In the genomic region with DNA sequence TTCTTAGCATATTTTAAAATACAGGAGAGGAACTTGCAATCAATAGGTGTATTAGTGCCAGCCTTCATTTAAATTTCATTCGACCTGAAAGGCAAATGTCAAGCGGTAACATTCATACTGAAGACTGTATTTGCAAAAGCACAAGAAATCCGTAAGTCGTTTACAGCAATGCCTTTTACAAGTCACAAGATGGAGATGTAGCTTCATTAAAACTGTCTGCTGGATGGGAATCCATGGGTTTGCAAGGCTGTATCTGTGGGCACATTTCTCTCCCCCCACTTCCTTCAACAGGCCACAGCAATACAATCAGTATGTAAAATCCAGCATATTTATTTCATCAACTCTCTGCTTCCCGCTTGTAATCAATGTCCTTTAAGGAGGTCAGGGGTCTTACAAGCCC, we compare ENCODE assay signal across 12 cellular contexts.
DNase-seq lines count a peak whose midpoint lies in the region; ATAC-seq and TF ChIP-seq lines count a peak whose summit lies in the region.
"Had no signal": no experiment of that assay in that cellular context is flagged by ENCODE, and none has a peak within 500 bp of the region (broad histone marks: within the 10 kb centered on the region; RNA-seq: fewer than 3 reads in every experiment).

No MANE protein-coding gene starts in this region.

- peak; percentile 49 for TF ChIP-seq CTCF in AG10803 (conservative IDR thresholded peaks at IDR 0.05; ENCODE audit: low read length)
- peak in 2 of 3 experiments; percentile 27 for TF ChIP-seq CTCF in esophagus muscularis mucosa (IDR thresholded peaks at IDR 0.05)
- TF ChIP-seq CTCF in nephron progenitor cell (IDR thresholded peaks at IDR 0.05), result no peak
- TF ChIP-seq CTCF in adrenal gland (IDR thresholded peaks at IDR 0.05), result no peak

- WGBS in esophagus muscularis mucosa, result 58% methylated on average over 5 of the region's 5 CpGs
- WGBS in adrenal gland, 4 donors, result 76 to 84% (median 80%) methylated on average over 5 of the region's 5 CpGs

- H3K9me3 ChIP-seq in esophagus muscularis mucosa (no peaks in the 10 kb centered on the region), adrenal gland (replicated peaks in 1 of 3) (no peaks in the 10 kb centered on the region)

- peaks cover 45 to 78% (median 69%) of the 10 kb centered on the region in 4 donors for H3K4me1 ChIP-seq in esophagus muscularis mucosa
- H3K4me1 ChIP-seq in adrenal gland (replicated peaks in 1 of 2), result peaks cover 21 to 36% of the 10 kb centered on the region in 2 donors

- H3K36me3 ChIP-seq in esophagus muscularis mucosa (peaks cover 0 to 9% (median 0%) of the 10 kb centered on the region in 4 donors), adrenal gland (replicated peaks in 1 of 2) (no peaks in the 10 kb centered on the region)

- H3K27ac ChIP-seq in esophagus muscularis mucosa (replicated peaks in 1 of 4) (peak overlapping the region; percentile 80 to 86 (median 84)), adrenal gland (peak overlapping the region in 2 of 5 donors; percentile 72 to 75)

- intact Hi-C loops in esophagus muscularis mucosa (cut with DNase I), result no loop called here
- intact Hi-C loops in adrenal gland (cut with DNase I), result no loop called here

- no peak overlapping the region for H3K4me3 Mint-ChIP-seq in nephron progenitor cell
- H3K4me3 Mint-ChIP-seq: CD4-positive, CD25-positive, alpha-beta regulatory T cell had no signal

- no peak for TF ChIP-seq EP300 in esophagus muscularis mucosa (IDR thresholded peaks at IDR 0.05)

- H3K9me3 Mint-ChIP-seq in nephron progenitor cell, result no peaks in the 10 kb centered on the region
- H3K9me3 Mint-ChIP-seq: CD4-positive, CD25-positive, alpha-beta regulatory T cell had no signal

- peak; percentile 76 for DNase-seq in AG10803 (ENCODE audit: low read depth)
- DNase-seq in NAMALWA (ENCODE audit: low spot score), result peak; percentile 34
- DNase-seq in esophagus muscularis mucosa (ENCODE audit: extremely low spot score), result no peak
- no peak for DNase-seq in nephron progenitor cell
- no peak for DNase-seq in adrenal gland
- no peak for DNase-seq in SIG-M5 (lab: John Stamatoyannopoulos, UW)
- DNase-seq: foreskin melanocyte; Right ventricle myocardium superior; stimulated activated naive CD4-positive, alpha-beta T cell treated with Interleukin-2 at 50 U/mL for 16 hours had no signal

- H3K27me3 Mint-ChIP-seq in nephron progenitor cell (ENCODE audit: low read depth, poor library complexity), result no peaks in the 10 kb centered on the region
- H3K27me3 Mint-ChIP-seq: CD4-positive, CD25-positive, alpha-beta regulatory T cell had no signal

- TF ChIP-seq POLR2A in esophagus muscularis mucosa (IDR thresholded peaks at IDR 0.05; ENCODE audit: low read depth) (no peak), adrenal gland (IDR thresholded peaks at IDR 0.05) (no peak)

- H3K27ac Mint-ChIP-seq in nephron progenitor cell, result peak overlapping the region; percentile 98

- H3K4me1 Mint-ChIP-seq in nephron progenitor cell, result peaks cover 79% of the 10 kb centered on the region

- H3K36me3 Mint-ChIP-seq in nephron progenitor cell (ENCODE audit: low read depth), result peaks cover 33% of the 10 kb centered on the region

- H3K27me3 ChIP-seq in esophagus muscularis mucosa, result no peaks in the 10 kb centered on the region
- H3K27me3 ChIP-seq in adrenal gland, result no peaks in the 10 kb centered on the region

- ATAC-seq in HG03025 (IDR thresholded peaks at IDR 0.05; ENCODE audit: low FRiP score, unreplicated experiment) (no peak), HG02588 (IDR thresholded peaks at IDR 0.05; ENCODE audit: unreplicated experiment) (no peak)

- no peak overlapping the region for H3K4me3 ChIP-seq in AG10803 (ENCODE audit: low read length)
- no peak overlapping the region for H3K4me3 ChIP-seq in esophagus muscularis mucosa
- no peak overlapping the region for H3K4me3 ChIP-seq in adrenal gland

Comparison
In these comparisons a context has a peak if more than half of its experiments do, and no peak if none do; other contexts are left out.
1. DNase-seq: peak in AG10803 (single experiment) and NAMALWA (single experiment); none in esophagus muscularis mucosa (single experiment), nephron progenitor cell (single experiment), adrenal gland (0 of 7) and SIG-M5 (single experiment).
2. CTCF ChIP-seq: peak in AG10803 (single experiment) and esophagus muscularis mucosa (2 of 3); none in nephron progenitor cell (single experiment) and adrenal gland (0 of 6).